20 cellular contexts compared by ENCODE assay signal in genomic region chr13:97720881-97721280, GRCh38.
DNase-seq lines count a peak whose midpoint lies in the region; ATAC-seq and TF ChIP-seq lines count a peak whose summit lies in the region.
"Had no signal": no experiment of that assay in that cellular context is flagged by ENCODE, and none has a peak within 500 bp of the region (broad histone marks: within the 10 kb centered on the region; RNA-seq: fewer than 3 reads in every experiment).

No MANE protein-coding gene starts in this region.

- DNase-seq in H9 (no peak), epithelial cell of esophagus (ENCODE audit: low read depth) (peak; percentile 35), left lung (no peak), trophoblast cell (peak; percentile 51 to 76), NCI-H2171 treated with DMSO at 0.1 percent for 48 hours (lab: John Stamatoyannopoulos, UW) (no peak)
- DNase-seq in activated naive CD4-positive, alpha-beta T cell treated with anti-CD3 and anti-CD28 coated beads, Interleukin-2, amount 50 U/mL, for 16 hours: no peak
- DNase-seq: AML-193; Caco-2; Calu3; CD4-positive, alpha-beta T cell; CD8-positive, alpha-beta T cell; DMS79 treated with DMSO at 0.1 percent for 48 hours; GF-D8 had no signal

- no peak overlapping the region for H3K4me3 Mint-ChIP-seq in H9
- H3K4me3 Mint-ChIP-seq: B cell; CD4-positive, alpha-beta T cell; CD8-positive, alpha-beta T cell had no signal

- H3K4me1 Mint-ChIP-seq in H9: no peaks in the 10 kb centered on the region
- H3K4me1 Mint-ChIP-seq: B cell had no signal

- H3K14ac ChIP-seq in H9 (ENCODE audit: insufficient read depth, low read length) (no peak overlapping the region), trophoblast cell (ENCODE audit: low read length) (no peak overlapping the region)

- whole genome bisulfite sequencing in H9 (ENCODE audit: extremely low coverage, insufficient read length, low lambda C conversion rate): no CpG with 5 or more reads among the region's 4 CpGs
- WGBS in trophoblast cell (ENCODE audit: extremely low coverage, insufficient coverage, insufficient read length): no CpG with 5 or more reads among the region's 4 CpGs

- TF ChIP-seq CTCF in H9 (conservative IDR thresholded peaks at IDR 0.05) (no peak), epithelial cell of esophagus (IDR thresholded peaks at IDR 0.05; ENCODE audit: insufficient read depth, low read depth, low read length, missing control alignments) (no peak), left lung (IDR thresholded peaks at IDR 0.05) (no peak)

- H3K9me3 ChIP-seq in H9 (ENCODE audit: control insufficient read depth, low read depth, low read length) (no peaks in the 10 kb centered on the region), left lung (no peaks in the 10 kb centered on the region), trophoblast cell (ENCODE audit: insufficient read depth, low read depth, low read length) (no peaks in the 10 kb centered on the region)
- H3K9me3 ChIP-seq: A549; BLaER1 treated with 17β-estradiol and CSF1 and Interleukin-3, amounts not matched to agents 10 nM and 100 nM; Caco-2 had no signal

- no peaks in the 10 kb centered on the region for H3K36me3 ChIP-seq in left lung
- H3K36me3 ChIP-seq in trophoblast cell (ENCODE audit: control insufficient read depth in 1 of 2, insufficient read depth in 2 of 2, low read length in 2 of 2): no peaks in the 10 kb centered on the region
- H3K36me3 ChIP-seq: BLaER1 treated with 17β-estradiol and CSF1 and Interleukin-3, amounts not matched to agents 10 nM and 100 nM had no signal

- no peak overlapping the region for H3K27ac Mint-ChIP-seq in H9
- H3K27ac Mint-ChIP-seq: B cell; CD4-positive, alpha-beta T cell; CD8-positive, alpha-beta T cell had no signal

- no peaks in the 10 kb centered on the region for H4K20me1 ChIP-seq in H9 (ENCODE audit: control insufficient read depth, insufficient read depth, insufficient read length)
- H4K20me1 ChIP-seq: BLaER1 treated with 17β-estradiol and CSF1 and Interleukin-3, amounts not matched to agents 10 nM and 100 nM had no signal

- no peak overlapping the region for H2BK15ac ChIP-seq in H9 (ENCODE audit: low read depth, low read length)

- H3K79me1 ChIP-seq in H9 (ENCODE audit: insufficient read depth, low read depth, low read length, poor library complexity, severe bottlenecking) (no peaks in the 10 kb centered on the region), trophoblast cell (ENCODE audit: low read length) (peaks cover 1% of the 10 kb centered on the region)

- H2AK5ac ChIP-seq in H9 (ENCODE audit: insufficient read length, low read length): no peak overlapping the region
- H2AK5ac ChIP-seq in trophoblast cell (ENCODE audit: low read length): no peak overlapping the region

- peak; percentile 47 for ATAC-seq in left lung
- no peak for ATAC-seq in GM21825 (IDR thresholded peaks at IDR 0.05; ENCODE audit: unreplicated experiment)
- no peak for ATAC-seq in GM21390 (IDR thresholded peaks at IDR 0.05; ENCODE audit: unreplicated experiment)
- ATAC-seq: A549; CD8-positive, alpha-beta T cell had no signal

- H3K4ac ChIP-seq in H9 (ENCODE audit: low read depth, low read length) (no peak overlapping the region), trophoblast cell (ENCODE audit: low read depth, low read length) (no peak overlapping the region)

- H3K4me2 ChIP-seq in H9 (ENCODE audit: insufficient read depth, insufficient read length, low read length) (no peak overlapping the region), trophoblast cell (ENCODE audit: low read length) (no peak overlapping the region)
- H3K4me2 ChIP-seq: A549; BLaER1 treated with 17β-estradiol and CSF1 and Interleukin-3, amounts not matched to agents 10 nM and 100 nM had no signal

- H3K27me3 ChIP-seq in H9 (ENCODE audit: insufficient read depth, low read length) (no peaks in the 10 kb centered on the region), left lung (no peaks in the 10 kb centered on the region), trophoblast cell (ENCODE audit: insufficient read depth, low read length) (no peaks in the 10 kb centered on the region)
- H3K27me3 ChIP-seq: BLaER1 treated with 17β-estradiol and CSF1 and Interleukin-3, amounts not matched to agents 10 nM and 100 nM had no signal

- no peaks in the 10 kb centered on the region for H3K36me3 Mint-ChIP-seq in H9 (ENCODE audit: insufficient read depth in 1 of 3, low read depth in 3 of 3)
- H3K36me3 Mint-ChIP-seq: CD8-positive, alpha-beta T cell had no signal

- H3T11ph ChIP-seq in H9 (ENCODE audit: low read length): no peak overlapping the region

- H4K91ac ChIP-seq in H9 (ENCODE audit: insufficient read length, low read depth, low read length) (no peak overlapping the region), trophoblast cell (ENCODE audit: low read depth, low read length) (no peak overlapping the region)

- no peaks in the 10 kb centered on the region for H3K23me2 ChIP-seq in H9 (ENCODE audit: insufficient read length, low read depth, low read length, poor library complexity, severe bottlenecking)

- H3K23ac ChIP-seq in H9 (ENCODE audit: insufficient read length, low read depth, low read length) (no peak overlapping the region), trophoblast cell (ENCODE audit: low read length) (no peak overlapping the region)

- intact Hi-C loops in left lung (cut with DNase I): no loop called here

- H2BK12ac ChIP-seq in H9 (ENCODE audit: insufficient read length, low read depth, low read length) (no peak overlapping the region), trophoblast cell (ENCODE audit: low read length) (no peak overlapping the region)

- no peak overlapping the region for H2BK5ac ChIP-seq in H9 (ENCODE audit: insufficient read length, low read length)
- H2BK5ac ChIP-seq in trophoblast cell (ENCODE audit: low read depth, low read length, poor library complexity): no peak overlapping the region

- H3K9ac ChIP-seq in H9 (ENCODE audit: extremely low read depth, insufficient read length, low read length) (no peak overlapping the region), trophoblast cell (ENCODE audit: low read length) (no peak overlapping the region)
- H3K9ac ChIP-seq: BLaER1 treated with 17β-estradiol and CSF1 and Interleukin-3, amounts not matched to agents 10 nM and 100 nM had no signal

- no peak overlapping the region for H2BK120ac ChIP-seq in H9 (ENCODE audit: low read depth, low read length, poor library complexity, severe bottlenecking)
- H2BK120ac ChIP-seq in trophoblast cell (ENCODE audit: insufficient read depth, low read length, poor library complexity): no peak overlapping the region

- H3K18ac ChIP-seq in H9 (ENCODE audit: insufficient read length, low read depth, low read length) (peak overlapping the region; percentile 38), trophoblast cell (ENCODE audit: low read length) (no peak overlapping the region)

- H3K9me3 Mint-ChIP-seq in H9: no peaks in the 10 kb centered on the region
- H3K9me3 Mint-ChIP-seq: CD4-positive, alpha-beta T cell; CD8-positive, alpha-beta T cell had no signal

- no peak overlapping the region for H4K8ac ChIP-seq in H9 (replicated peaks; ENCODE audit: insufficient read length, low read depth, low read length)
- no peak overlapping the region for H4K8ac ChIP-seq in trophoblast cell (ENCODE audit: low read depth, low read length)

- H2BK20ac ChIP-seq in H9 (ENCODE audit: low read depth, low read length, poor library complexity, severe bottlenecking): no peak overlapping the region

- no peaks in the 10 kb centered on the region for H3K79me2 ChIP-seq in H9 (ENCODE audit: insufficient read depth, low read length)
- H3K79me2 ChIP-seq in trophoblast cell (ENCODE audit: control insufficient read depth, insufficient read depth, low read length, poor library complexity): no peaks in the 10 kb centered on the region

- no peak overlapping the region for H3K27ac ChIP-seq in H9 (ENCODE audit: insufficient read length, low read depth, low read length)
- H3K27ac ChIP-seq in left lung: no peak overlapping the region
- no peak overlapping the region for H3K27ac ChIP-seq in trophoblast cell (ENCODE audit: low read depth, low read length)
- H3K27ac ChIP-seq: 22Rv1; A549; BLaER1 treated with 17β-estradiol and CSF1 and Interleukin-3, amounts not matched to agents 10 nM and 100 nM; C4-2B had no signal

- no peak overlapping the region for H2AFZ ChIP-seq in H9 (ENCODE audit: low read length)
- no peak overlapping the region for H2AFZ ChIP-seq in trophoblast cell (ENCODE audit: insufficient read depth, low read length, poor library complexity)

- no peaks in the 10 kb centered on the region for H3K27me3 Mint-ChIP-seq in H9 (ENCODE audit: low read depth)
- H3K27me3 Mint-ChIP-seq: B cell had no signal

- H4K12ac ChIP-seq in trophoblast cell (ENCODE audit: low read depth, low read length): no peak overlapping the region

- H3K4me3 ChIP-seq in epithelial cell of esophagus (ENCODE audit: low read length) (no peak overlapping the region), left lung (no peak overlapping the region), trophoblast cell (ENCODE audit: low read depth, low read length) (no peak overlapping the region)
- H3K4me3 ChIP-seq: A549; BLaER1 treated with 17β-estradiol and CSF1 and Interleukin-3, amounts not matched to agents 10 nM and 100 nM had no signal

- no peak overlapping the region for H3K56ac ChIP-seq in H9 (ENCODE audit: insufficient read length, low read depth, low read length)

- H4K5ac ChIP-seq in H9 (ENCODE audit: insufficient read length, low read depth, low read length): no peak overlapping the region

- H3K4me1 ChIP-seq in H9 (ENCODE audit: insufficient read depth, low read length) (no peaks in the 10 kb centered on the region), left lung (peaks cover 0 to 11% of the 10 kb centered on the region in 2 donors), trophoblast cell (ENCODE audit: control insufficient read depth in 1 of 2, insufficient read depth in 2 of 2, low read length in 2 of 2) (no peaks in the 10 kb centered on the region)
- H3K4me1 ChIP-seq: A549; BLaER1 treated with 17β-estradiol and CSF1 and Interleukin-3, amounts not matched to agents 10 nM and 100 nM; Caco-2 had no signal

Comparison
In these comparisons a context has a peak if more than half of its experiments do, and no peak if none do; other contexts are left out.
1. DNase-seq: peak in epithelial cell of esophagus (single experiment) and trophoblast cell (2 of 2); none in H9 (single experiment), left lung (0 of 2), NCI-H2171 treated with DMSO at 0.1 percent for 48 hours (single experiment) and activated naive CD4-positive, alpha-beta T cell treated with anti-CD3 and anti-CD28 coated beads, Interleukin-2, amount 50 U/mL, for 16 hours (single experiment).